Comparison of ENCODE assay signal across 18 cellular contexts in genomic region chr5:138366556-138367382, GRCh38. TPM values are rescaled to one million over a fixed set of nuclear protein-coding genes. Genes with fewer than 3 reads are reported as not detected.
A peak's percentile ranks its signal among the peaks of the same experiment; 100 is the strongest.
DNase-seq lines count a peak whose midpoint lies in the region; ATAC-seq and TF ChIP-seq lines count a peak whose summit lies in the region.
"Had no signal": no experiment of that assay in that cellular context is flagged by ENCODE, and none has a peak within 500 bp of the region (broad histone marks: within the 10 kb centered on the region; RNA-seq: fewer than 3 reads in every experiment).

No MANE protein-coding gene starts in this region.

- DNase-seq in NCI-H2196 (lab: John Stamatoyannopoulos, UW; ENCODE audit: unreplicated experiment) (peak; percentile 15), NCI-H2196 treated with DMSO at 0.1 percent for 48 hours (lab: John Stamatoyannopoulos, UW; ENCODE audit: unreplicated experiment) (no peak), NCI-H526 (lab: John Stamatoyannopoulos, UW) (peak; percentile 12 to 20), fibroblast of villous mesenchyme (ENCODE audit: low read depth) (peak; percentile 61), progenitor cell of endocrine pancreas (ENCODE audit: low spot score, unreplicated experiment) (no peak), cortex of kidney (lab: John Stamatoyannopoulos, UW) (no peak), NCI-H69 (lab: John Stamatoyannopoulos, UW) (no peak)
- DNase-seq: activated CD4-positive, alpha-beta memory T cell treated with anti-CD3 and anti-CD28 coated beads, Interleukin-2, amount 10 ng/mL, durations not matched to agents 7 days and 5 days; activated T-cell treated with anti-CD3 and anti-CD28 coated beads, Interleukin-2, amount 50 U/mL, for 4 hours; CD4-positive, alpha-beta T cell; effector CD4-positive, alpha-beta T cell; hippocampal formation; NCI-H1694; NCI-H524 treated with DMSO at 0.1 percent for 48 hours; stimulated activated naive CD8-positive, alpha-beta T cell treated with anti-CD3 and anti-CD28 coated beads, Interleukin-15, Interleukin-2, amounts not matched to agents 100 U/mL and 50 U/mL, for 24 hours; trophoblast cell had no signal

- H3K9me3 Mint-ChIP-seq in progenitor cell of endocrine pancreas (ENCODE audit: low read depth): no peaks in the 10 kb centered on the region
- H3K9me3 Mint-ChIP-seq: activated CD4-positive, alpha-beta memory T cell treated with anti-CD3 and anti-CD28 coated beads, Interleukin-2, amount 10 ng/mL, durations not matched to agents 7 days and 5 days; activated T-cell treated with anti-CD3 and anti-CD28 coated beads, Interleukin-2, amount 50 U/mL, for 4 hours; CD4-positive, alpha-beta T cell had no signal

- no peak overlapping the region for H3K4me3 ChIP-seq in fibroblast of villous mesenchyme (ENCODE audit: low read depth, low read length)

- peaks cover 8% of the 10 kb centered on the region for H3K4me1 Mint-ChIP-seq in progenitor cell of endocrine pancreas (ENCODE audit: low read depth)

- H3K27me3 Mint-ChIP-seq in progenitor cell of endocrine pancreas: no peaks in the 10 kb centered on the region
- H3K27me3 Mint-ChIP-seq: activated CD4-positive, alpha-beta memory T cell treated with anti-CD3 and anti-CD28 coated beads, Interleukin-2, amount 10 ng/mL, durations not matched to agents 7 days and 5 days; activated naive CD8-positive, alpha-beta T cell; CD4-positive, alpha-beta T cell had no signal

- no peaks in the 10 kb centered on the region for H3K36me3 Mint-ChIP-seq in progenitor cell of endocrine pancreas (ENCODE audit: insufficient read depth)

- no peak for TF ChIP-seq CTCF in fibroblast of villous mesenchyme (IDR thresholded peaks at IDR 0.05; ENCODE audit: insufficient read depth, low read depth, low read length)
- TF ChIP-seq CTCF in progenitor cell of endocrine pancreas (IDR thresholded peaks at IDR 0.05; ENCODE audit: unreplicated experiment): no peak

- H3K27ac Mint-ChIP-seq in progenitor cell of endocrine pancreas: peak overlapping the region; percentile 91
- H3K27ac Mint-ChIP-seq: activated CD4-positive, alpha-beta memory T cell treated with anti-CD3 and anti-CD28 coated beads, Interleukin-2, amount 10 ng/mL, durations not matched to agents 7 days and 5 days; activated naive CD8-positive, alpha-beta T cell; CD4-positive, alpha-beta T cell had no signal

- ATAC-seq in HG03432 (IDR thresholded peaks at IDR 0.05; ENCODE audit: unreplicated experiment): no peak
- ATAC-seq: activated T-cell treated with anti-CD3 and anti-CD28 coated beads, Interleukin-2, amount 50 U/mL, for 4 hours; stimulated activated naive CD8-positive, alpha-beta T cell treated with anti-CD3 and anti-CD28 coated beads, Interleukin-15, Interleukin-2, amounts not matched to agents 100 U/mL and 50 U/mL, for 24 hours had no signal

- no peak overlapping the region for H3K4me3 Mint-ChIP-seq in progenitor cell of endocrine pancreas (ENCODE audit: low read depth)
- H3K4me3 Mint-ChIP-seq: activated CD4-positive, alpha-beta memory T cell treated with anti-CD3 and anti-CD28 coated beads, Interleukin-2, amount 10 ng/mL, durations not matched to agents 7 days and 5 days; activated naive CD8-positive, alpha-beta T cell; activated T-cell treated with anti-CD3 and anti-CD28 coated beads, Interleukin-2, amount 50 U/mL, for 4 hours; CD4-positive, alpha-beta T cell had no signal

RNA-seq across cellular contexts. Expression of gene KDM3B, which starts 14.3 kb away (rescaled TPM):
- 45.1 and 51.4 TPM in 2 replicates for total RNA-seq in fibroblast of villous mesenchyme
- 118 and 126 TPM in 2 replicates for total RNA-seq in progenitor cell of endocrine pancreas

RNA-seq across cellular contexts. Expression of gene FAM53C, which starts 28.7 kb away (rescaled TPM):
- total RNA-seq in fibroblast of villous mesenchyme: 34.1 and 46.6 TPM in 2 replicates
- 56.6 TPM in 2 replicates for total RNA-seq in progenitor cell of endocrine pancreas

RNA-seq across cellular contexts. Expression of gene CDC25C, which starts 35.2 kb away (rescaled TPM):
- total RNA-seq in fibroblast of villous mesenchyme (4.8 and 6.9 TPM in 2 replicates), progenitor cell of endocrine pancreas (10.6 and 11.5 TPM in 2 replicates)
- total RNA-seq: CD4-positive, alpha-beta T cell had no signal

Comparison
In these comparisons a context has a peak if more than half of its experiments do, and no peak if none do; other contexts are left out.
1. DNase-seq: peak in NCI-H2196 (single experiment), NCI-H526 (2 of 2) and fibroblast of villous mesenchyme (single experiment); none in NCI-H2196 treated with DMSO at 0.1 percent for 48 hours (single experiment), progenitor cell of endocrine pancreas (single experiment), cortex of kidney (single experiment) and NCI-H69 (single experiment).